ENCODE assay signal across 13 cellular contexts in genomic region chr1:181551249-181551648, GRCh38.
DNase-seq lines count a peak whose midpoint lies in the region; ATAC-seq and TF ChIP-seq lines count a peak whose summit lies in the region.
"Had no signal": no experiment of that assay in that cellular context is flagged by ENCODE, and none has a peak within 500 bp of the region (broad histone marks: within the 10 kb centered on the region; RNA-seq: fewer than 3 reads in every experiment).

No MANE protein-coding gene starts in this region.

- H3K9me2 ChIP-seq in GM23338 (ENCODE audit: insufficient read depth): peaks cover 3% of the 10 kb centered on the region; the same call in 1 of the 2 replicates

- H3K27ac Mint-ChIP-seq in GM23338: no peak overlapping the region
- H3K27ac Mint-ChIP-seq: activated CD4-positive, alpha-beta memory T cell treated with anti-CD3 and anti-CD28 coated beads for 36 hours; CD4-positive, alpha-beta T cell had no signal

- no peaks in the 10 kb centered on the region for H3K79me2 ChIP-seq in GM23338 (replicated peaks; ENCODE audit: insufficient read depth)

- H3K36me3 ChIP-seq in GM23338 (ENCODE audit: insufficient read depth): no peaks in the 10 kb centered on the region

- peak; percentile 34 for DNase-seq in GM23338 (ENCODE audit: low spot score)
- peak; percentile 74 for DNase-seq in NCI-H69 (lab: John Stamatoyannopoulos, UW)
- peak; percentile 68 to 96 (median 84) for DNase-seq in head of caudate nucleus
- peak; percentile 54 to 97 (median 77) for DNase-seq in posterior cingulate gyrus
- no peak for DNase-seq in activated T-cell treated with anti-CD3 and anti-CD28 coated beads for 4 hours
- DNase-seq: activated CD4-positive, alpha-beta memory T cell treated with anti-CD3 and anti-CD28 coated beads for 36 hours; activated effector memory CD4-positive, alpha-beta T cell treated with Interleukin-2 at 50 U/mL for 16 hours; CD4-positive, alpha-beta T cell; NCI-H510A; stimulated activated CD4-positive, alpha-beta T cell treated with anti-CD3 and anti-CD28 coated beads, Interleukin-4, amount 100 ng/mL, for 24 hours; stimulated activated naive CD4-positive, alpha-beta T cell had no signal

- H3K9me3 Mint-ChIP-seq in GM23338: no peaks in the 10 kb centered on the region
- H3K9me3 Mint-ChIP-seq: activated CD4-positive, alpha-beta memory T cell treated with anti-CD3 and anti-CD28 coated beads for 36 hours; CD4-positive, alpha-beta T cell had no signal

- H3K27me3 Mint-ChIP-seq in GM23338 (ENCODE audit: insufficient read depth, low read depth, poor library complexity): peaks cover 2% of the 10 kb centered on the region

- H3K27me3 ChIP-seq in GM23338 (ENCODE audit: insufficient read depth): no peaks in the 10 kb centered on the region

- intact Hi-C loops in head of caudate nucleus (cut with DNase I): loop anchor here (10.0 kb wide), 1 partner anchor 66 kb away; the partner anchor contains the start of gene CACNA1E
- intact Hi-C loops in posterior cingulate gyrus (cut with DNase I): no loop called here

- no peaks in the 10 kb centered on the region for H3K36me3 Mint-ChIP-seq in GM23338 (ENCODE audit: low read depth)
- H3K36me3 Mint-ChIP-seq: activated CD4-positive, alpha-beta memory T cell treated with anti-CD3 and anti-CD28 coated beads for 36 hours had no signal

- H3K4me2 ChIP-seq in GM23338: no peak overlapping the region

- peaks cover 3% of the 10 kb centered on the region; the same call in 2 of the 3 replicates for H3K4me1 Mint-ChIP-seq in GM23338

- H2AFZ ChIP-seq in GM23338: no peak overlapping the region

- ATAC-seq in GM23338 (peak; percentile 72), HG03520 (IDR thresholded peaks at IDR 0.05; ENCODE audit: unreplicated experiment) (no peak), GM18498 (IDR thresholded peaks at IDR 0.05; ENCODE audit: unreplicated experiment) (no peak)

- no peak overlapping the region for H3K4me3 Mint-ChIP-seq in GM23338
- H3K4me3 Mint-ChIP-seq: activated CD4-positive, alpha-beta memory T cell treated with anti-CD3 and anti-CD28 coated beads for 36 hours; CD4-positive, alpha-beta T cell had no signal

- peaks cover 4% of the 10 kb centered on the region for H3K4me1 ChIP-seq in GM23338 (ENCODE audit: insufficient read depth)

- no peak overlapping the region for H3K4me3 ChIP-seq in GM23338

- H3K27ac ChIP-seq in GM23338 (ENCODE audit: low read depth): no peak overlapping the region

- no peaks in the 10 kb centered on the region for H4K20me1 ChIP-seq in GM23338 (replicated peaks; ENCODE audit: insufficient read depth)

- TF ChIP-seq CTCF in GM23338 (conservative IDR thresholded peaks at IDR 0.05; ENCODE audit: low read depth in 2 of 2): no peak

- no peaks in the 10 kb centered on the region for H3F3A ChIP-seq in GM23338 (replicated peaks; ENCODE audit: low read depth)

TF ChIP-seq in GM23338, 12 proteins besides CTCF, POLR2A, EP300 and RAD21:
- TF ChIP-seq ETS1 (IDR thresholded peaks at IDR 0.05): no peak
- TF ChIP-seq NANOG (IDR thresholded peaks at IDR 0.05; ENCODE audit: borderline replicate concordance): no peak
- no peak for TF ChIP-seq ZNF331 (CRISPR knock-in tag; IDR thresholded peaks at IDR 0.05; ENCODE audit: low read depth)
- no peak for TF ChIP-seq ZNF114 (CRISPR knock-in tag; IDR thresholded peaks at IDR 0.05)
- no peak for TF ChIP-seq CREB1 (CRISPR knock-in tag; IDR thresholded peaks at IDR 0.05; ENCODE audit: low read depth)
- TF ChIP-seq EZH2phosphoT487 (IDR thresholded peaks at IDR 0.05; ENCODE audit: unreplicated experiment): no peak
- no peak for TF ChIP-seq EZH2 (IDR thresholded peaks at IDR 0.05; ENCODE audit: low read depth, unreplicated experiment)
